Comparison of ENCODE assay signal across 8 cellular contexts in genomic region chr14:20454645-20455354, GRCh38. TPM values are rescaled to one million over a fixed set of nuclear protein-coding genes. Genes with fewer than 3 reads are reported as not detected.
DNase-seq lines count a peak whose midpoint lies in the region; ATAC-seq and TF ChIP-seq lines count a peak whose summit lies in the region.

Gene APEX1, plus strand, starts transcription at chr14:20455226. Its CDS starts 420 bp downstream, at chr14:20455646.
Gene OSGEP, minus strand, starts transcription at chr14:20454812. Its CDS starts 129 bp downstream, at chr14:20454683.

- H3K79me2 ChIP-seq in PC-3 (ENCODE audit: low read length) = peaks cover 63% of the 10 kb centered on the region

- peak within 1 kb of the TSS; percentile 87 for H3K9ac ChIP-seq in PC-3 (ENCODE audit: low read length)

- H3K27ac ChIP-seq in PC-3 (ENCODE audit: low read length) = peak within 1 kb of the TSS; percentile 93

- H3K4me3 ChIP-seq in PC-3 (ENCODE audit: low read length) (peak within 1 kb of the TSS; percentile 82), epithelial cell of proximal tubule (ENCODE audit: low read depth, low read length) (peak within 1 kb of the TSS; percentile 78)

- ATAC-seq in GM21576 (IDR thresholded peaks at IDR 0.05; ENCODE audit: unreplicated experiment) = peak; percentile 87
- ATAC-seq in PC-3 = peak; percentile 86

- peak within 1 kb of the TSS; percentile 96 for H3K4me2 ChIP-seq in PC-3 (ENCODE audit: low read length)

- H3K36me3 ChIP-seq in PC-3 (ENCODE audit: low read depth, low read length) = peaks cover 46% of the 10 kb centered on the region

- no peaks in the 10 kb centered on the region for H3K9me3 ChIP-seq in PC-3 (ENCODE audit: low read length)

- POLR2A ChIA-PET in PC-3 (lab: Charles Lee; ENCODE audit: unreplicated experiment) = interaction anchor here (0.6 to 1.9 kb wide), 4 partner anchors 37 to 112 kb away, joined by 3 to 18 read pairs (median 4); partner anchors contain the start of genes PARP2 and TEP1

- no peak for TF ChIP-seq RAD21 in Ishikawa (IDR thresholded peaks at IDR 0.05; ENCODE audit: low read depth)

- 0 out of 2 replicates have a peak, but pooled peaks cover 6% of the 10 kb centered on the region for H4K20me1 ChIP-seq in PC-3 (ENCODE audit: low read length)

- intact Hi-C loops in PC-3 (cut with micrococcal nuclease) = loop anchor here (1.0 kb wide), 5 partner anchors 41 to 159 kb away; partner anchors contain the start of genes PARP2 and TEP1

- H2AFZ ChIP-seq in PC-3 (ENCODE audit: low read length) = peak within 1 kb of the TSS; percentile 80

- TF ChIP-seq CTCF in PC-3 (conservative IDR thresholded peaks at IDR 0.05; ENCODE audit: low read depth, low read length) (no peak), epithelial cell of proximal tubule (conservative IDR thresholded peaks at IDR 0.05; ENCODE audit: low read depth, low read length) (no peak)

- peaks cover 15% of the 10 kb centered on the region for H3K4me1 ChIP-seq in PC-3 (ENCODE audit: insufficient read depth, low read length)

- peak; percentile 96 for DNase-seq in DMS114 treated with DMSO at 0.1 percent for 48 hours (lab: John Stamatoyannopoulos, UW; ENCODE audit: unreplicated experiment)
- DNase-seq in PC-3 = peak; percentile 99
- peak; percentile 94 for DNase-seq in activated T-cell treated with anti-CD3 and anti-CD28 coated beads, Interleukin-2, amount 50 U/mL, for 1 hour
- peak; percentile 92 for DNase-seq in epithelial cell of proximal tubule (ENCODE audit: low read depth)
- DNase-seq in mucosa of gallbladder (ENCODE audit: low spot score) = peak; percentile 99
- DNase-seq in stimulated activated CD8-positive, alpha-beta memory T cell treated with anti-CD3 and anti-CD28 coated beads, Interleukin-4, amount 100 ng/mL, for 4 hours (ENCODE audit: low read depth in 2 of 2, low spot score in 1 of 2) = peak; percentile 93 to 97

- CTCF ChIA-PET in PC-3 (lab: Charles Lee) = interaction anchor here (0.6 to 1.6 kb wide), 3 partner anchors 39 to 111 kb away, joined by 3 to 11 read pairs (median 3); partner anchors contain the start of genes PARP2 and TEP1

- H3F3A ChIP-seq in PC-3 (ENCODE audit: low read length, unreplicated experiment) = no peaks in the 10 kb centered on the region

- no peaks in the 10 kb centered on the region for H3K27me3 ChIP-seq in PC-3 (ENCODE audit: low read length)

- no TSS peak for BruUV-seq in PC-3 (replicated peaks; lab: Mats Ljungman, UMichigan)

- no peak for TF ChIP-seq EP300 in Ishikawa (IDR thresholded peaks at IDR 0.05; ENCODE audit: borderline replicate concordance)

- H3K9me2 ChIP-seq in PC-3 (replicated peaks; ENCODE audit: low read length) = no peaks in the 10 kb centered on the region

TF ChIP-seq in Ishikawa, 13 proteins besides CTCF, POLR2A, EP300 and RAD21:
- TF ChIP-seq NFIC (IDR thresholded peaks at IDR 0.05) (peak; percentile 14; the same call in 1 of the 2 replicates), EGR1 (IDR thresholded peaks at IDR 0.05) (peak; percentile 85; the same call in 1 of the 2 replicates), CEBPB (IDR thresholded peaks at IDR 0.05) (no peak; the same call in 1 of the 2 replicates), TAF1 (IDR thresholded peaks at IDR 0.05; ENCODE audit: low read depth) (peak; percentile 70; the same call in 1 of the 2 replicates), TCF12 (IDR thresholded peaks at IDR 0.05; ENCODE audit: low read depth) (peak; percentile 49; the same call in 1 of the 2 replicates), ZBTB7A (IDR thresholded peaks at IDR 0.05; ENCODE audit: low read depth) (peak; percentile 2; the same call in 1 of the 2 replicates), TEAD4 (IDR thresholded peaks at IDR 0.05) (no peak), REST (IDR thresholded peaks at IDR 0.05; ENCODE audit: low read depth) (no peak), USF1 (IDR thresholded peaks at IDR 0.05) (peak; percentile 100), CREB1 (IDR thresholded peaks at IDR 0.05; ENCODE audit: low read depth) (no peak), YY1 (IDR thresholded peaks at IDR 0.05; ENCODE audit: low read depth) (peak; percentile 50; the same call in 1 of the 2 replicates), MAX (IDR thresholded peaks at IDR 0.05) (peak; percentile 97), FOXM1 (IDR thresholded peaks at IDR 0.05; ENCODE audit: borderline replicate concordance, low read depth) (peak; percentile 11; the same call in 1 of the 2 replicates)

RNA-seq across cellular contexts. Expression of gene APEX1, which starts in this region (rescaled TPM):
- total RNA-seq in PC-3 (2014; rRNA removed) (147 and 189 TPM in 2 replicates), epithelial cell of proximal tubule (321 and 381 TPM in 2 replicates), mucosa of gallbladder (129 TPM)

RNA-seq across cellular contexts. Expression of gene OSGEP, which starts in this region (rescaled TPM):
- total RNA-seq in PC-3 (2014; rRNA removed) = 57.7 and 64.1 TPM in 2 replicates
- 24.6 and 59.7 TPM in 2 replicates for total RNA-seq in epithelial cell of proximal tubule
- total RNA-seq in mucosa of gallbladder = 35.4 TPM

Comparison
In these comparisons a context has a peak if more than half of its experiments do, and no peak if none do; other contexts are left out.
1. Peak in every context shown above with its lines: DNase-seq, ATAC-seq, H3K4me3 ChIP-seq and H3K27ac ChIP-seq.